ENCODE assay signal across 22 cellular contexts in genomic region chr20:47821481-47822100, GRCh38. TPM values are rescaled to one million over a fixed set of nuclear protein-coding genes. Genes with fewer than 3 reads are reported as not detected.
DNase-seq lines count a peak whose midpoint lies in the region; ATAC-seq, FAIRE-seq and TF ChIP-seq lines count a peak whose summit lies in the region.
"Had no signal": no experiment of that assay in that cellular context is flagged by ENCODE, and none has a peak within 500 bp of the region (broad histone marks: within the 10 kb centered on the region; RNA-seq: fewer than 3 reads in every experiment).

No MANE protein-coding gene starts in this region.

- H3K27me3 ChIP-seq in bronchial epithelial cell (ENCODE audit: control insufficient read depth, insufficient read depth, low read length): no peaks in the 10 kb centered on the region
- H3K27me3 ChIP-seq: Peyer's patch had no signal

- TF ChIP-seq CTCF in bronchial epithelial cell (IDR thresholded peaks at IDR 0.05; ENCODE audit: insufficient read depth, low read length, severe bottlenecking): no peak

- intact Hi-C loops in posterior vena cava (cut with DNase I): no loop called here

- H3K36me3 ChIP-seq in bronchial epithelial cell (ENCODE audit: control insufficient read depth, insufficient read depth, low read length): no peaks in the 10 kb centered on the region
- H3K36me3 ChIP-seq: heart right ventricle, Peyer's patch, transverse colon had no signal

- peak; percentile 29 for DNase-seq in EH (ENCODE audit: low read depth)
- peak; percentile 89 for DNase-seq in LoVo (ENCODE audit: low spot score)
- DNase-seq in bronchial epithelial cell (ENCODE audit: low read depth): peak; percentile 93
- peak; percentile 72 for DNase-seq in posterior vena cava (ENCODE audit: low spot score)
- no peak for DNase-seq in DMS79 treated with DMSO at 0.1 percent for 48 hours (lab: John Stamatoyannopoulos, UW)
- no peak for DNase-seq in NCI-H2227 treated with DMSO at 0.1 percent for 48 hours (lab: John Stamatoyannopoulos, UW)
- no peak for DNase-seq in AG08395 (ENCODE audit: low spot score)
- DNase-seq: activated CD4-positive, alpha-beta T cell treated with anti-CD3 and anti-CD28 coated beads, Interleukin-2, amount 50 U/mL, for 48 hours; activated T-cell treated with anti-CD3 and anti-CD28 coated beads, Interleukin-2, amount 50 U/mL, for 4 hours; DMS79; heart right ventricle; HFFc6; IMR-90; NCI-H2081; NCI-H69; stimulated activated CD4-positive, alpha-beta T cell treated with anti-CD3 and anti-CD28 coated beads, Interleukin-15, amount 100 ng/mL, for 24 hours; stimulated activated naive CD4-positive, alpha-beta T cell; SW 1271; transverse colon had no signal

- no peak for ATAC-seq in HG02678 (IDR thresholded peaks at IDR 0.05; ENCODE audit: unreplicated experiment)
- ATAC-seq: activated T-cell treated with anti-CD3 and anti-CD28 coated beads, Interleukin-2, amount 50 U/mL, for 4 hours; heart right ventricle had no signal

- no peak for FAIRE-seq in bronchial epithelial cell (lab: Jason Lieb, UNC)
- FAIRE-seq: GM19239 had no signal

- H3K4me3 ChIP-seq in bronchial epithelial cell (ENCODE audit: low read depth, low read length): no peak overlapping the region
- H3K4me3 ChIP-seq: heart right ventricle, Peyer's patch, transverse colon had no signal

RNA-seq across cellular contexts. Expression of gene SULF2, which starts 36.3 kb away (rescaled TPM):
- total RNA-seq in bronchial epithelial cell (25.3 and 31.6 TPM in 2 replicates), posterior vena cava (100 to 1,000 TPM in 1 of 2 donors, 10 to 100 TPM in 1; 89.4 to 141 TPM)

Comparison
In these comparisons a context has a peak if more than half of its experiments do, and no peak if none do; other contexts are left out.
1. DNase-seq: peak in EH (single experiment), LoVo (single experiment), bronchial epithelial cell (single experiment) and posterior vena cava (single experiment); none in DMS79 treated with DMSO at 0.1 percent for 48 hours (single experiment), NCI-H2227 treated with DMSO at 0.1 percent for 48 hours (single experiment) and AG08395 (single experiment).